In genomic region chr6:152948150-152948768, GRCh38 we compare ENCODE assay signal across 8 cellular contexts. TPM values are rescaled to one million over a fixed set of nuclear protein-coding genes. Genes with fewer than 3 reads are reported as not detected.
DNase-seq lines count a peak whose midpoint lies in the region; ATAC-seq and TF ChIP-seq lines count a peak whose summit lies in the region.

No MANE protein-coding gene starts in this region.

- TF ChIP-seq CTCF in nephron progenitor cell (IDR thresholded peaks at IDR 0.05) = peak; percentile 60

- no peaks in the 10 kb centered on the region for H3K27me3 Mint-ChIP-seq in nephron progenitor cell (ENCODE audit: low read depth, poor library complexity)

- ATAC-seq in GM21526 (IDR thresholded peaks at IDR 0.05; ENCODE audit: low FRiP score, unreplicated experiment) (peak; percentile 82), esophagus mucosa (peak; percentile 60)

- H3K9me3 Mint-ChIP-seq in nephron progenitor cell = no peaks in the 10 kb centered on the region

- no peaks in the 10 kb centered on the region for H3K36me3 Mint-ChIP-seq in nephron progenitor cell (ENCODE audit: low read depth)

- H3K4me1 Mint-ChIP-seq in nephron progenitor cell = no peaks in the 10 kb centered on the region

- H3K27ac Mint-ChIP-seq in nephron progenitor cell = no peak overlapping the region

- DNase-seq in SIG-M5 treated with dmso at 0.1 percent for 504 hours (lab: John Stamatoyannopoulos, UW; ENCODE audit: unreplicated experiment) (peak; percentile 17), SIG-M5 (lab: John Stamatoyannopoulos, UW) (no peak), HS-5 (ENCODE audit: low read depth) (peak; percentile 39), SHP77 (lab: John Stamatoyannopoulos, UW) (peak; percentile 19 to 41), nephron progenitor cell (no peak), mucosa of gallbladder (ENCODE audit: low spot score) (no peak)

- H3K4me3 Mint-ChIP-seq in nephron progenitor cell = no peak overlapping the region

RNA-seq across cellular contexts. Expression of gene FBXO5, which starts 34.6 kb away (rescaled TPM):
- total RNA-seq in esophagus mucosa (6.5 TPM), mucosa of gallbladder (3.3 TPM)

RNA-seq across cellular contexts. Expression of gene MTRF1L, which starts 54.2 kb away (rescaled TPM):
- 11.5 TPM for total RNA-seq in esophagus mucosa
- total RNA-seq in mucosa of gallbladder = 18.2 TPM

Comparison
In these comparisons a context has a peak if more than half of its experiments do, and no peak if none do; other contexts are left out.
1. DNase-seq: peak in SIG-M5 treated with dmso at 0.1 percent for 504 hours (single experiment), HS-5 (single experiment) and SHP77 (2 of 2); none in SIG-M5 (single experiment), nephron progenitor cell (single experiment) and mucosa of gallbladder (single experiment).